13 cellular contexts compared by ENCODE assay signal in the genomic region with DNA sequence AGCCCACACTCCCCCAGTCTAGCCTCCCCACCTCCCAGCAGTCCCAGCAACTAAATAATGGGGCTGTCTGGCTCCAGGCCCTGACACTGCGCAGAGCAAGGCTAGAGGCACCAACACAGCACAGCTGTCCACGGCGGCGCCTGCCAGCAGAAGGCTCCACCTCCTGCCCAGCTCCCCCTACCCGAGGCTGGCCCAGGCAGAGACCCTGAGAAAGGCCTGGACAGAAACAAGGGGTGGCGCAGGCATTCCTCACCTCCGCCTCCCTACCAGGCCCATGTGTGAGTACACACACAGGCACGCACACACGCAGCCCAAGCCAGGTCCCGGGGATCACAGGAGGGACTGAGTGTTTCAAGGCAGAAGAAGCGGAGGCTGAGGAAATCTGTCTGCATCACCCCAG. TPM values are rescaled to one million over a fixed set of nuclear protein-coding genes. Genes with fewer than 3 reads are reported as not detected.
A peak's percentile ranks its signal among the peaks of the same experiment; 100 is the strongest.
DNase-seq lines count a peak whose midpoint lies in the region; ATAC-seq, FAIRE-seq and TF ChIP-seq lines count a peak whose summit lies in the region.
"Had no signal": no experiment of that assay in that cellular context is flagged by ENCODE, and none has a peak within 500 bp of the region (broad histone marks: within the 10 kb centered on the region; RNA-seq: fewer than 3 reads in every experiment).

No MANE protein-coding gene starts in this region.

- peaks cover 36 to 54% (median 43%) of the 10 kb centered on the region in 3 donors for H3K4me1 Mint-ChIP-seq in T-cell

- no peaks in the 10 kb centered on the region for H3K9me3 Mint-ChIP-seq in T-cell

- H3K4me1 ChIP-seq in right atrium auricular region (peaks cover 0 to 84% of the 10 kb centered on the region in 2 donors), pancreas (no peaks in the 10 kb centered on the region)

- intact Hi-C loops in pancreas (cut with DNase I) = no loop called here

- H3K27me3 ChIP-seq in right atrium auricular region (peaks cover 0 to 7% of the 10 kb centered on the region in 2 donors), pancreas (peaks cover 0 to 2% (median 0%) of the 10 kb centered on the region in 4 donors)

- ATAC-seq in T-cell (replicated peaks in 1 of 4) (no peak), pancreas (peak in 3 of 4 donors; percentile 17 to 39 (median 22)), HG02870 (IDR thresholded peaks at IDR 0.05; ENCODE audit: unreplicated experiment) (no peak)
- no peak for ATAC-seq in stimulated activated naive CD8-positive, alpha-beta T cell treated with anti-CD3 and anti-CD28 coated beads, Interleukin-15, Interleukin-2, amounts not matched to agents 100 U/mL and 50 U/mL, for 24 hours
- ATAC-seq: activated CD4-positive, alpha-beta T cell treated with anti-CD3 and anti-CD28 coated beads for 36 hours had no signal

- H3K27ac ChIP-seq in right atrium auricular region (peak overlapping the region; percentile 85 to 94), pancreas (no peak overlapping the region)
- H3K27ac ChIP-seq: coronary artery had no signal

- no peaks in the 10 kb centered on the region for H3K9me3 ChIP-seq in right atrium auricular region
- H3K9me3 ChIP-seq in pancreas = no peaks in the 10 kb centered on the region

- no peak for TF ChIP-seq CTCF in right atrium auricular region (IDR thresholded peaks at IDR 0.05)
- no peak for TF ChIP-seq CTCF in pancreas (IDR thresholded peaks at IDR 0.05)

- POLR2A ChIA-PET in T-cell (lab: Charles Lee) = no interaction called here

- H3K4me3 ChIP-seq in right atrium auricular region = no peak overlapping the region
- no peak overlapping the region for H3K4me3 ChIP-seq in pancreas
- H3K4me3 ChIP-seq: coronary artery had no signal

- 81 to 82% methylated on average over 11 of the region's 11 CpGs for WGBS in pancreas, 2 donors

- CTCF ChIA-PET in T-cell (lab: Charles Lee) = interaction anchor here in 1 of 2 donors (1.3 kb wide), 1 partner anchor 9 kb away, joined by 3 read pairs; no protein-coding TSS in a partner anchor

- peak; percentile 73 for DNase-seq in NCI-H1092 (lab: John Stamatoyannopoulos, UW)
- DNase-seq in T-cell = no peak
- DNase-seq in right atrium auricular region (ENCODE audit: low spot score) = no peak
- peak in 1 of 6 donors; percentile 52 for DNase-seq in pancreas
- DNase-seq in stimulated activated naive CD8-positive, alpha-beta T cell treated with anti-CD3 and anti-CD28 coated beads, Interleukin-15, Interleukin-2, amounts not matched to agents 100 U/mL and 50 U/mL, for 24 hours = no peak
- DNase-seq in NCI-H524 (lab: John Stamatoyannopoulos, UW) = no peak
- no peak for DNase-seq in HPDE6-E6E7 (ENCODE audit: extremely low spot score)
- DNase-seq: activated CD4-positive, alpha-beta T cell treated with anti-CD3 and anti-CD28 coated beads for 36 hours; activated gamma-delta T cell treated with Interleukin-2 at 50 U/mL for 16 hours; CD4-positive, CD25-positive, alpha-beta regulatory T cell had no signal

- H3K4me3 Mint-ChIP-seq in T-cell = no peak overlapping the region
- H3K4me3 Mint-ChIP-seq: activated CD4-positive, alpha-beta T cell treated with anti-CD3 and anti-CD28 coated beads for 36 hours had no signal

- peaks cover 5 to 13% of the 10 kb centered on the region in 2 donors for H3K27me3 Mint-ChIP-seq in T-cell

- H3K36me3 ChIP-seq in right atrium auricular region (no peaks in the 10 kb centered on the region), pancreas (no peaks in the 10 kb centered on the region)

- FAIRE-seq in pancreas (lab: Jason Lieb, UNC) = no peak
- FAIRE-seq: GM19239 had no signal

- no peaks in the 10 kb centered on the region for H3K36me3 Mint-ChIP-seq in T-cell
- H3K36me3 Mint-ChIP-seq: CD4-positive, CD25-positive, alpha-beta regulatory T cell had no signal

- peak overlapping the region; percentile 36 to 91 for H3K27ac Mint-ChIP-seq in T-cell
- H3K27ac Mint-ChIP-seq: activated CD4-positive, alpha-beta T cell treated with anti-CD3 and anti-CD28 coated beads for 36 hours had no signal

RNA-seq across cellular contexts. Expression of a gene that starts 6.0 kb away (rescaled TPM):
- total RNA-seq in T-cell (1 to 10 TPM; 2.9 to 4.6 (median 3.0) TPM), right atrium auricular region (100 to 1,000 TPM; 119 to 128 TPM), pancreas (1 to 10 TPM; 1.4 to 4.4 (median 3.0) TPM)
- polyA plus RNA-seq in pancreas = 10 to 100 TPM in 1 of 2 donors, 1 to 10 TPM in 1; 7.4 to 27.9 TPM

RNA-seq across cellular contexts. Expression of a gene that starts 18.7 kb away (rescaled TPM):
- 10 to 100 TPM in 1 of 5 donors, 1 to 10 TPM in 4; 4.8 to 10.1 (median 5.0) TPM for total RNA-seq in T-cell
- 10 to 100 TPM; 14.5 to 78.6 TPM for total RNA-seq in right atrium auricular region
- total RNA-seq in pancreas = 1 to 10 TPM; 1.0 to 5.1 (median 3.1) TPM
- polyA plus RNA-seq in pancreas = 10 to 100 TPM in 1 of 2 donors, 1 to 10 TPM in 1; 6.0 to 12.5 TPM

RNA-seq across cellular contexts. Expression of a gene that starts 52.2 kb away (rescaled TPM):
- total RNA-seq in T-cell (10 to 100 TPM; 24.0 to 37.0 (median 31.8) TPM), right atrium auricular region (not detected), pancreas (under 1 TPM in 5 of 6 donors, not detected in 1; 0.06 to 0.46 (median 0.20) TPM)
- polyA plus RNA-seq in pancreas = 1 to 10 TPM in 1 of 2 donors, under 1 TPM in 1; 0.72 to 1.5 TPM

RNA-seq across cellular contexts. Expression of a gene that starts 56.2 kb away (rescaled TPM):
- total RNA-seq in T-cell = 10 to 100 TPM; 72.4 to 83.0 (median 74.8) TPM
- 10 to 100 TPM; 11.9 to 20.6 TPM for total RNA-seq in right atrium auricular region
- 10 to 100 TPM in 3 of 6 donors, 1 to 10 TPM in 3; 6.1 to 18.5 (median 10.1) TPM for total RNA-seq in pancreas
- polyA plus RNA-seq in pancreas = 10 to 100 TPM; 23.6 to 29.0 TPM

Comparison
In these comparisons a context has a peak if more than half of its experiments do, and no peak if none do; other contexts are left out.
1. ATAC-seq: peak in pancreas (3 of 4); none in T-cell (0 of 4), HG02870 (single experiment) and stimulated activated naive CD8-positive, alpha-beta T cell treated with anti-CD3 and anti-CD28 coated beads, Interleukin-15, Interleukin-2, amounts not matched to agents 100 U/mL and 50 U/mL, for 24 hours (single experiment).
2. H3K27ac ChIP-seq: peak in right atrium auricular region (2 of 2); none in pancreas (0 of 4).
3. RNA of a gene that starts 6.0 kb away (total RNA-seq): 119 to 128 TPM in right atrium auricular region; 1.4 to 4.4 TPM in pancreas and 2.9 to 4.6 TPM in T-cell; every median in the first group is over 10 times any median in the second.
4. RNA of a gene that starts 52.2 kb away (total RNA-seq): 24.0 to 37.0 TPM in T-cell; not detected in right atrium auricular region and 0.06 to 0.46 TPM in pancreas; every median in the first group is over 10 times any median in the second.